18 cellular contexts compared by ENCODE assay signal in the genomic region with DNA sequence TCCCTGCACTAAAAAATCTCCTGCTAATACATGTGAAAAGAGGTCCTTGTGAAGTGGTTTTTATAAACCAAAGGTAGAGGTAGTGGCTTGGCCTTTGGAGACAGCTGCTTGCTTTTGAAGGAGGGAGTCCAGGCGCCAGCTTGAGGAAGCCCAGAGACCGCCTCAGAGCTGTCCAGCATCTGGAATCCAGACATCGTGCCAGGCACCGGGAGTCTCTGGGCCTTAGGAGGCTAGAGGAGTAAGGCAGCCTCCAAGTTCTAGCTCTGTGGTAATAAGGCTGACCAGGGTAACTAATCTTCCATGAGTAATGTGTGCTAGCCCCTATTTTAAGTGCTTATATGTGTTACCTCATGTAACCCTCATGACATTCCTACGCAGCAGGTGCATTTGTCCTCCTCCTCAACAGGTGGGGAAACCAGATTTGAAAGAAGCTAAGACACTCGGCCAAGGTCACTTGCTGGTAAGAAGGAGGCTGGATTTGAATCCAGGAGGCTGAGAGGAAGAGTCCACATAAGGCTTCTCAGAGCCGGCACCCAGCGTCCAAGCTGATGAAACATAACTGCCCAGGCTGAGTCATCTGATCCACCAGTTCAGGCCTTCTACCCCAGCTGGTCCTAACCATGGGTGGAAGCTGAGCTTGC. TPM values are rescaled to one million over a fixed set of nuclear protein-coding genes. Genes with fewer than 3 reads are reported as not detected.
A peak's percentile ranks its signal among the peaks of the same experiment; 100 is the strongest.
DNase-seq lines count a peak whose midpoint lies in the region; ATAC-seq and TF ChIP-seq lines count a peak whose summit lies in the region.
"Had no signal": no experiment of that assay in that cellular context is flagged by ENCODE, and none has a peak within 500 bp of the region (broad histone marks: within the 10 kb centered on the region; RNA-seq: fewer than 3 reads in every experiment).

No MANE protein-coding gene starts in this region.

- no peaks in the 10 kb centered on the region for H3K9me3 Mint-ChIP-seq in HFFc6
- H3K9me3 Mint-ChIP-seq: activated CD4-positive, alpha-beta memory T cell treated with anti-CD3 and anti-CD28 coated beads for 36 hours; activated T-helper 1 cell treated with anti-CD3 and anti-CD28 coated beads, Interleukin-12 subunit alpha, Interleukin-12 subunit beta, Interleukin-2, Interleukin-4 antibody, amounts not matched to agents 30 ng/mL and 10 ng/mL and 1 ng/mL, durations not matched to agents 14 hours and 24 hours and 36 hours; stimulated activated naive CD8-positive, alpha-beta T cell treated with anti-CD3 and anti-CD28 coated beads, Interleukin-15, amount 100 ng/mL, for 72 hours had no signal

- in situ Hi-C loops in astrocyte of the spinal cord (cut with HindIII; ENCODE audit: low sequenced_read_pairs): no loop called here

- peaks cover 23% of the 10 kb centered on the region for H3K27me3 Mint-ChIP-seq in HFFc6 (ENCODE audit: insufficient read depth)
- H3K27me3 Mint-ChIP-seq: activated CD4-positive, alpha-beta memory T cell treated with anti-CD3 and anti-CD28 coated beads for 36 hours; stimulated activated naive CD8-positive, alpha-beta T cell treated with anti-CD3 and anti-CD28 coated beads, Interleukin-15, amount 100 ng/mL, for 72 hours had no signal

- no peak overlapping the region for H3K27ac Mint-ChIP-seq in HFFc6
- H3K27ac Mint-ChIP-seq: activated CD4-positive, alpha-beta memory T cell treated with anti-CD3 and anti-CD28 coated beads for 36 hours; activated T-helper 1 cell treated with anti-CD3 and anti-CD28 coated beads, Interleukin-12 subunit alpha, Interleukin-12 subunit beta, Interleukin-2, Interleukin-4 antibody, amounts not matched to agents 30 ng/mL and 10 ng/mL and 1 ng/mL, durations not matched to agents 14 hours and 24 hours and 36 hours; stimulated activated naive CD8-positive, alpha-beta T cell treated with anti-CD3 and anti-CD28 coated beads, Interleukin-15, amount 100 ng/mL, for 72 hours had no signal

- no peak overlapping the region for H3K27ac ChIP-seq in substantia nigra (ENCODE audit: low read depth, low read length, poor library complexity, severe bottlenecking)
- H3K27ac ChIP-seq: foreskin keratinocyte had no signal

- no peak for ATAC-seq in HG03159 (IDR thresholded peaks at IDR 0.05; ENCODE audit: unreplicated experiment)
- ATAC-seq: stimulated activated naive CD8-positive, alpha-beta T cell treated with anti-CD3 and anti-CD28 coated beads, Interleukin-15, amount 100 ng/mL, for 72 hours had no signal

- H3K4me3 Mint-ChIP-seq in HFFc6: no peak overlapping the region
- H3K4me3 Mint-ChIP-seq: activated CD4-positive, alpha-beta memory T cell treated with anti-CD3 and anti-CD28 coated beads for 36 hours; stimulated activated naive CD8-positive, alpha-beta T cell treated with anti-CD3 and anti-CD28 coated beads, Interleukin-15, amount 100 ng/mL, for 72 hours had no signal

- no peak overlapping the region for H3K4me3 ChIP-seq in astrocyte of the spinal cord (ENCODE audit: low read depth, low read length)

- TF ChIP-seq CTCF in HFFc6 (IDR thresholded peaks at IDR 0.05): no peak
- no peak for TF ChIP-seq CTCF in astrocyte of the spinal cord (IDR thresholded peaks at IDR 0.05; ENCODE audit: low read depth, low read length)

- peaks cover 36% of the 10 kb centered on the region for H3K4me1 Mint-ChIP-seq in HFFc6 (ENCODE audit: low read depth)

- peak; percentile 46 for DNase-seq in AG08395 (ENCODE audit: low spot score)
- peak; percentile 33 for DNase-seq in HFFc6
- peak; percentile 18 for DNase-seq in astrocyte of the spinal cord (ENCODE audit: low read depth, low spot score)
- peak; percentile 9 for DNase-seq in iPS-NIHi7 (ENCODE audit: extremely low spot score)
- no peak for DNase-seq in NCI-H2227 (lab: John Stamatoyannopoulos, UW; ENCODE audit: unreplicated experiment)
- DNase-seq in activated CD8-positive, alpha-beta memory T cell treated with anti-CD3 and anti-CD28 coated beads, Interleukin-2, amount 50 U/mL, for 4 hours: no peak
- no peak for DNase-seq in substantia nigra (lab: John Stamatoyannopoulos, UW)
- DNase-seq: activated CD4-positive, alpha-beta memory T cell treated with anti-CD3 and anti-CD28 coated beads for 36 hours; amniotic stem cell; dermis blood vessel endothelial cell; foreskin keratinocyte; mammary epithelial cell; MM.1S; NCI-H2171 treated with DMSO at 0.1 percent for 48 hours; small intestine; stimulated activated naive CD8-positive, alpha-beta T cell treated with anti-CD3 and anti-CD28 coated beads, Interleukin-15, amount 100 ng/mL, for 72 hours had no signal

- no peaks in the 10 kb centered on the region for H3K36me3 Mint-ChIP-seq in HFFc6 (ENCODE audit: low read depth)
- H3K36me3 Mint-ChIP-seq: activated CD4-positive, alpha-beta memory T cell treated with anti-CD3 and anti-CD28 coated beads for 36 hours had no signal

RNA-seq across cellular contexts. Expression of a gene that starts 26.1 kb away (rescaled TPM):
- total RNA-seq in HFFc6 (2021; fragmentation: NEBNext Ultra II Directional; extraction: Animal tissue kit (Norgen Biotek cat#: 25700)): not detected
- total RNA-seq: activated CD4-positive, alpha-beta memory T cell treated with anti-CD3 and anti-CD28 coated beads for 36 hours; activated T-helper 1 cell treated with anti-CD3 and anti-CD28 coated beads, Interleukin-12 subunit alpha, Interleukin-12 subunit beta, Interleukin-2, Interleukin-4 antibody, amounts not matched to agents 30 ng/mL and 10 ng/mL and 1 ng/mL, durations not matched to agents 14 hours and 24 hours and 36 hours; dermis blood vessel endothelial cell; foreskin keratinocyte; mammary epithelial cell had no signal

Comparison
In these comparisons a context has a peak if more than half of its experiments do, and no peak if none do; other contexts are left out.
1. DNase-seq: peak in AG08395 (single experiment), HFFc6 (single experiment), astrocyte of the spinal cord (single experiment) and iPS-NIHi7 (single experiment); none in NCI-H2227 (single experiment), activated CD8-positive, alpha-beta memory T cell treated with anti-CD3 and anti-CD28 coated beads, Interleukin-2, amount 50 U/mL, for 4 hours (single experiment) and substantia nigra (0 of 49).